In the genomic region with DNA sequence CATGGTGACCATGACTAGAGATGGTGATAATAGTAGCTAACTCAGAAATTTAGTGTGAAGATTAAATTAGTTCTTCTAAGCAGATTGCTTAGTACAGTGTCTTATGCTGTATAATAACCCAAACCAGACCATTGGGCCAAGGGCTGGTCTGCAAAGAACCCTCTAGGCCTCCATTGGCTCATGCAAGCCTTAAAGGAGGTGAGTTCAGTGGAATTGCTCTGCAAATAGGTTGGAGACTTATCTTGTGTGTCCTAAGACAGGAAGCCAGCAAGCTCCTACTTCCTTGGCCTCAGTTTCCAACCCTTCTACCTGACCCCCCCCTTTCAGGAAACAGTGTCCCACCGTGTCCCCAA, we compare ENCODE assay signal across 8 cellular contexts. TPM values are rescaled to one million over a fixed set of nuclear protein-coding genes. Genes with fewer than 3 reads are reported as not detected.
DNase-seq lines count a peak whose midpoint lies in the region; ATAC-seq and TF ChIP-seq lines count a peak whose summit lies in the region.
"Had no signal": no experiment of that assay in that cellular context is flagged by ENCODE, and none has a peak within 500 bp of the region (broad histone marks: within the 10 kb centered on the region; RNA-seq: fewer than 3 reads in every experiment).

No MANE protein-coding gene starts in this region.

- POLR2A ChIA-PET in IMR-90 (lab: Charles Lee; ENCODE audit: unreplicated experiment): interaction anchor here (0.7 kb wide), 1 partner anchor 69 kb away, joined by 3 read pairs; no protein-coding TSS in a partner anchor
- POLR2A ChIA-PET in activated CD4-positive, alpha-beta memory T cell treated with anti-CD3 and anti-CD28 coated beads, Interleukin-2, amount 10 ng/mL, durations not matched to agents 7 days and 5 days (lab: Charles Lee): interaction anchor here (1.2 to 11.0 kb wide), 5 partner anchors 14 to 226 kb away, joined by 4 to 286 read pairs (median 22); partner anchors contain the start of genes ISG20L2, METTL25B and NAXE

- H3K27ac ChIP-seq in IMR-90 (ENCODE audit: insufficient read depth, low read length): peak overlapping the region; percentile 92
- H3K27ac ChIP-seq in hepatocyte: peak overlapping the region; percentile 100

- H3K14ac ChIP-seq in IMR-90 (replicated peaks; ENCODE audit: low read depth, low read length): peak overlapping the region; percentile 97

- peak overlapping the region; percentile 100 for H2AK5ac ChIP-seq in IMR-90 (ENCODE audit: low read depth, low read length)

- H2AFZ ChIP-seq in IMR-90 (replicated peaks; ENCODE audit: low read length, poor library complexity) (peak overlapping the region; percentile 79), hepatocyte (no peak overlapping the region)

- peak overlapping the region; percentile 100 for H2BK15ac ChIP-seq in IMR-90 (ENCODE audit: low read depth, low read length)

- H3K23ac ChIP-seq in IMR-90 (ENCODE audit: low read depth, low read length): peak overlapping the region; percentile 98

- H3K4me3 Mint-ChIP-seq in activated CD4-positive, alpha-beta memory T cell treated with anti-CD3 and anti-CD28 coated beads, Interleukin-2, amount 10 ng/mL, durations not matched to agents 7 days and 5 days: peak overlapping the region; percentile 87
- peak overlapping the region; percentile 85 to 98 for H3K4me3 Mint-ChIP-seq in stimulated activated naive B cell treated with anti-CD40 and anti-IgM and Interleukin-4, amounts not matched to agents 10 μg/mL and 1 μg/mL and 100 μg/mL, for 72 hours

- H3K36me3 ChIP-seq in IMR-90 (ENCODE audit: control insufficient read depth, insufficient read depth, low read length): no peaks in the 10 kb centered on the region
- H3K36me3 ChIP-seq in hepatocyte (replicated peaks; ENCODE audit: insufficient read depth, low read depth): no peaks in the 10 kb centered on the region

- H3K27me3 ChIP-seq in IMR-90 (ENCODE audit: control insufficient read depth, insufficient read depth, low read length): no peaks in the 10 kb centered on the region
- no peaks in the 10 kb centered on the region for H3K27me3 ChIP-seq in hepatocyte

- H2BK120ac ChIP-seq in IMR-90 (ENCODE audit: low read depth, low read length): peak overlapping the region; percentile 100

- H3K79me1 ChIP-seq in IMR-90 (ENCODE audit: low read depth in 1 of 2, low read length in 2 of 2): peaks cover 9 to 54% of the 10 kb centered on the region in 2 experiments; a peak in 3 of 4 replicates

- no peaks in the 10 kb centered on the region for H3K9me2 ChIP-seq in hepatocyte (replicated peaks; ENCODE audit: insufficient read depth)

- ATAC-seq in IMR-90 (ENCODE audit: low read depth) (no peak), HG02884 (IDR thresholded peaks at IDR 0.05; ENCODE audit: unreplicated experiment) (no peak)
- no peak for ATAC-seq in stimulated activated naive B cell treated with anti-CD40 and anti-IgM and Interleukin-4, amounts not matched to agents 10 μg/mL and 1 μg/mL and 100 μg/mL, for 72 hours (replicated peaks)

- H3K4me1 ChIP-seq in IMR-90 (ENCODE audit: control insufficient read depth, insufficient read depth, low read length) (peaks cover 38% of the 10 kb centered on the region), hepatocyte (ENCODE audit: insufficient read depth) (peaks cover 47% of the 10 kb centered on the region)

- 40% methylated on average over 1 of the region's 1 CpG; no CpG with 5 or more reads in 1 of the 2 experiments for WGBS in IMR-90 (ENCODE audit: extremely low coverage in 2 of 2, insufficient read length in 1 of 2), 2 experiments
- WGBS in hepatocyte (ENCODE audit: low lambda C conversion rate, missing lambda C conversion rate): 80% methylated on average over 1 of the region's 1 CpG

- H3K9ac ChIP-seq in IMR-90 (ENCODE audit: low read depth, low read length): peak overlapping the region; percentile 13

- H3K4me3 ChIP-seq in IMR-90 (ENCODE audit: insufficient read depth, low read depth, low read length): no peak overlapping the region
- H3K4me3 ChIP-seq in hepatocyte: no peak overlapping the region

- peak overlapping the region; percentile 99 for H2AK9ac ChIP-seq in IMR-90 (replicated peaks; ENCODE audit: low read depth, low read length, poor library complexity)

- no peak for TF ChIP-seq POLR2A in IMR-90 (IDR thresholded peaks at IDR 0.05; ENCODE audit: low read depth, low read length)

- H4K91ac ChIP-seq in IMR-90 (ENCODE audit: insufficient read depth, low read depth, low read length): peak overlapping the region; percentile 98

- H2BK20ac ChIP-seq in IMR-90 (ENCODE audit: low read depth, low read length): peak overlapping the region; percentile 99

- H3K9me3 ChIP-seq in IMR-90 (ENCODE audit: control insufficient read depth, insufficient read depth, low read length) (no peaks in the 10 kb centered on the region), hepatocyte (ENCODE audit: low read depth) (no peaks in the 10 kb centered on the region)

- peak overlapping the region; percentile 100 for H2BK5ac ChIP-seq in IMR-90 (ENCODE audit: low read depth, low read length, poor library complexity, severe bottlenecking)

- H3K18ac ChIP-seq in IMR-90 (ENCODE audit: low read depth, low read length): peak overlapping the region; percentile 91

- CTCF ChIA-PET in IMR-90 (lab: Yijun Ruan, JAX): interaction anchor here (2.0 kb wide), 1 partner anchor 117 kb away, joined by 6 read pairs; no protein-coding TSS in a partner anchor
- CTCF ChIA-PET in activated CD4-positive, alpha-beta memory T cell treated with anti-CD3 and anti-CD28 coated beads, Interleukin-2, amount 10 ng/mL, durations not matched to agents 7 days and 5 days (lab: Charles Lee): interaction anchor here (1.0 to 2.5 kb wide), 7 partner anchors 14 to 117 kb away, joined by 3 to 48 read pairs (median 13); partner anchors contain the start of gene GPATCH4

- H3K9me1 ChIP-seq in IMR-90 (ENCODE audit: insufficient read depth, low read length): peaks cover 30% of the 10 kb centered on the region

- DNase-seq in IMR-90 (no peak), hepatocyte (ENCODE audit: low spot score) (no peak), OCI-M2 (lab: John Stamatoyannopoulos, UW; ENCODE audit: unreplicated experiment) (no peak), NCI-H1930 (lab: John Stamatoyannopoulos, UW) (no peak)
- no peak for DNase-seq in activated CD4-positive, alpha-beta memory T cell treated with anti-CD3 and anti-CD28 coated beads, Interleukin-2, amount 10 ng/mL, durations not matched to agents 7 days and 5 days
- DNase-seq in stimulated activated naive B cell treated with anti-CD40 and anti-IgM and Interleukin-4, amounts not matched to agents 10 μg/mL and 1 μg/mL and 100 μg/mL, for 72 hours: no peak
- DNase-seq: effector CD8-positive, alpha-beta T cell had no signal

- H3K4me1 Mint-ChIP-seq in activated CD4-positive, alpha-beta memory T cell treated with anti-CD3 and anti-CD28 coated beads, Interleukin-2, amount 10 ng/mL, durations not matched to agents 7 days and 5 days: peaks cover 71% of the 10 kb centered on the region
- H3K4me1 Mint-ChIP-seq in stimulated activated naive B cell treated with anti-CD40 and anti-IgM and Interleukin-4, amounts not matched to agents 10 μg/mL and 1 μg/mL and 100 μg/mL, for 72 hours: peaks cover 49 to 62% of the 10 kb centered on the region in 2 donors

- H3K4me2 ChIP-seq in IMR-90 (ENCODE audit: low read depth, low read length) (peak overlapping the region; percentile 28), hepatocyte (peak overlapping the region; percentile 44)

- H3K56ac ChIP-seq in IMR-90 (ENCODE audit: extremely low read depth, insufficient read depth, low read length): peak overlapping the region; percentile 70

- peak overlapping the region; percentile 97 for H3K27ac Mint-ChIP-seq in activated CD4-positive, alpha-beta memory T cell treated with anti-CD3 and anti-CD28 coated beads, Interleukin-2, amount 10 ng/mL, durations not matched to agents 7 days and 5 days
- peak overlapping the region; percentile 97 for H3K27ac Mint-ChIP-seq in stimulated activated naive B cell treated with anti-CD40 and anti-IgM and Interleukin-4, amounts not matched to agents 10 μg/mL and 1 μg/mL and 100 μg/mL, for 72 hours

- dilution Hi-C loops in IMR-90 (cut with HindIII; ENCODE audit: low sequenced_read_pairs, unreplicated experiment): no loop called here

- in situ Hi-C loops in IMR-90 (cut with MboI; ENCODE audit: low sequenced_read_pairs): no loop called here

- H3K36me3 Mint-ChIP-seq in activated CD4-positive, alpha-beta memory T cell treated with anti-CD3 and anti-CD28 coated beads, Interleukin-2, amount 10 ng/mL, durations not matched to agents 7 days and 5 days (ENCODE audit: low read depth): peaks cover 6% of the 10 kb centered on the region
- peaks cover 13 to 18% of the 10 kb centered on the region in 2 donors for H3K36me3 Mint-ChIP-seq in stimulated activated naive B cell treated with anti-CD40 and anti-IgM and Interleukin-4, amounts not matched to agents 10 μg/mL and 1 μg/mL and 100 μg/mL, for 72 hours

- H3K9me3 Mint-ChIP-seq in activated CD4-positive, alpha-beta memory T cell treated with anti-CD3 and anti-CD28 coated beads, Interleukin-2, amount 10 ng/mL, durations not matched to agents 7 days and 5 days: no peaks in the 10 kb centered on the region
- no peaks in the 10 kb centered on the region for H3K9me3 Mint-ChIP-seq in stimulated activated naive B cell treated with anti-CD40 and anti-IgM and Interleukin-4, amounts not matched to agents 10 μg/mL and 1 μg/mL and 100 μg/mL, for 72 hours

- H4K20me1 ChIP-seq in IMR-90 (ENCODE audit: insufficient read depth, low read length): peaks cover 31% of the 10 kb centered on the region
- peaks cover 27% of the 10 kb centered on the region for H4K20me1 ChIP-seq in hepatocyte (ENCODE audit: insufficient read depth, poor library complexity, severe bottlenecking)

- H3K4ac ChIP-seq in IMR-90 (ENCODE audit: low read depth, low read length): peak overlapping the region; percentile 100

- no peak for TF ChIP-seq CTCF in IMR-90 (conservative IDR thresholded peaks at IDR 0.05; ENCODE audit: low read depth, low read length)
- TF ChIP-seq CTCF in hepatocyte (IDR thresholded peaks at IDR 0.05; ENCODE audit: poor library complexity): no peak

- peak overlapping the region; percentile 82 for H4K5ac ChIP-seq in IMR-90 (ENCODE audit: low read depth, low read length)

- H3K79me2 ChIP-seq in hepatocyte: peaks cover 31% of the 10 kb centered on the region

- no peaks in the 10 kb centered on the region for H3K27me3 Mint-ChIP-seq in activated CD4-positive, alpha-beta memory T cell treated with anti-CD3 and anti-CD28 coated beads, Interleukin-2, amount 10 ng/mL, durations not matched to agents 7 days and 5 days
- no peaks in the 10 kb centered on the region for H3K27me3 Mint-ChIP-seq in stimulated activated naive B cell treated with anti-CD40 and anti-IgM and Interleukin-4, amounts not matched to agents 10 μg/mL and 1 μg/mL and 100 μg/mL, for 72 hours

- no peak for TF ChIP-seq RAD21 in IMR-90 (IDR thresholded peaks at IDR 0.05; ENCODE audit: low read length)

- intact Hi-C loops in IMR-90 (cut with micrococcal nuclease): loop anchor here (10.0 kb wide), 1 partner anchor 222 kb away; the partner anchor contains the start of genes ISG20L2 and METTL25B

- no TSS peak for BruUV-seq in IMR-90 (replicated peaks; lab: Mats Ljungman, UMichigan)

- H4K8ac ChIP-seq in IMR-90 (ENCODE audit: low read depth in 2 of 2, low read length in 2 of 2): peak overlapping the region; percentile 90 to 99

RNA-seq across cellular contexts. Expression of gene MEF2D, which starts 1.8 kb away (rescaled TPM):
- total RNA-seq in IMR-90 (2012; rRNA removed): 2.9 and 3.6 TPM in 2 replicates
- polyA plus RNA-seq in IMR-90 (2012; rRNA removed): 20.0 and 25.0 TPM in 2 replicates
- polyA plus RNA-seq in IMR-90 (2012; cell fraction: cytosol; rRNA removed): 10.9 and 27.6 TPM in 2 replicates
- polyA plus RNA-seq in IMR-90 (2012; cell fraction: nucleus; rRNA removed; ENCODE audit: low replicate concordance): 80.1 and 88.5 TPM in 2 replicates
- 10 to 100 TPM; 49.5 to 52.1 TPM for total RNA-seq in activated CD4-positive, alpha-beta memory T cell treated with anti-CD3 and anti-CD28 coated beads, Interleukin-2, amount 10 ng/mL, durations not matched to agents 7 days and 5 days
- total RNA-seq in hepatocyte: 9.6 and 20.1 TPM in 2 replicates
- polyA plus RNA-seq in hepatocyte: 25.1 and 30.8 TPM in 2 replicates
